In genomic region chr13:99087954-99088491, GRCh38 we compare ENCODE assay signal across 8 cellular contexts.
DNase-seq lines count a peak whose midpoint lies in the region; ATAC-seq, FAIRE-seq and TF ChIP-seq lines count a peak whose summit lies in the region.

No MANE protein-coding gene starts in this region.

- H3K36me3 ChIP-seq in OCI-LY1 (ENCODE audit: insufficient read depth, low read length): no peaks in the 10 kb centered on the region
- no peaks in the 10 kb centered on the region for H3K36me3 ChIP-seq in ascending aorta

- no peak for FAIRE-seq in RCC 7860 (lab: Jason Lieb, UNC)

- H3K9me3 ChIP-seq in OCI-LY1 (ENCODE audit: low read length) (no peaks in the 10 kb centered on the region), ascending aorta (no peaks in the 10 kb centered on the region)

- peaks cover 16% of the 10 kb centered on the region for H3K4me1 ChIP-seq in OCI-LY1 (ENCODE audit: insufficient read depth, low read length, severe bottlenecking)
- peaks cover 0 to 8% of the 10 kb centered on the region in 2 donors for H3K4me1 ChIP-seq in ascending aorta

- H3F3A ChIP-seq in OCI-LY1 (ENCODE audit: insufficient read depth, low read length): no peaks in the 10 kb centered on the region

- H3K4me2 ChIP-seq in OCI-LY1 (ENCODE audit: low read length): peak overlapping the region; percentile 74

- H3K4me3 ChIP-seq in OCI-LY1 (ENCODE audit: low read depth, low read length, poor library complexity, severe bottlenecking) (peak overlapping the region; percentile 67), ascending aorta (peak overlapping the region; percentile 75 to 93)

- peaks cover 9% of the 10 kb centered on the region; the same call in 1 of the 2 replicates for H3K27me3 ChIP-seq in OCI-LY1 (ENCODE audit: insufficient read depth, low read length)
- H3K27me3 ChIP-seq in ascending aorta: no peaks in the 10 kb centered on the region

- H3K27ac ChIP-seq in OCI-LY1 (ENCODE audit: low read depth, low read length, poor library complexity, severe bottlenecking): no peak overlapping the region
- peak overlapping the region; percentile 90 to 92 for H3K27ac ChIP-seq in ascending aorta

- peak; percentile 29 for ATAC-seq in HG03066 (IDR thresholded peaks at IDR 0.05; ENCODE audit: low read depth, unreplicated experiment)

- peak overlapping the region; percentile 94 for H3K27ac Mint-ChIP-seq in T-helper 1 cell treated with Interleukin-12 subunit alpha and Interleukin-12 subunit beta and Interleukin-4 antibody, amounts not matched to agents 30 μg/mL and 1 μg/mL, for 36 hours

- intact Hi-C loops in ascending aorta (cut with DNase I): loop anchor here (1.0 to 10.0 kb wide), 7 partner anchors 37 to 1111 kb away; partner anchors contain the start of genes CLYBL, STK24 and TM9SF2

- TF ChIP-seq CTCF in OCI-LY1 (IDR thresholded peaks at IDR 0.05; ENCODE audit: low read length) (no peak), ascending aorta (IDR thresholded peaks at IDR 0.05) (no peak)

- peaks cover 34% of the 10 kb centered on the region for H3K4me1 Mint-ChIP-seq in T-helper 1 cell treated with Interleukin-12 subunit alpha and Interleukin-12 subunit beta and Interleukin-4 antibody, amounts not matched to agents 30 μg/mL and 1 μg/mL, for 36 hours (ENCODE audit: low read depth)

- H2AFZ ChIP-seq in OCI-LY1 (ENCODE audit: low read length): peak overlapping the region; percentile 64

- no peaks in the 10 kb centered on the region for H3K9me2 ChIP-seq in OCI-LY1 (ENCODE audit: low read depth, low read length)

- DNase-seq in T-helper 1 cell (no peak), ascending aorta (ENCODE audit: low spot score in 2 of 2) (no peak), iPS-NIHi7 (ENCODE audit: extremely low spot score) (peak; percentile 30), RCC 7860 (ENCODE audit: low spot score) (no peak)
- DNase-seq in stimulated activated CD8-positive, alpha-beta memory T cell treated with anti-CD3 and anti-CD28 coated beads, Interleukin-4, amount 100 ng/mL, for 48 hours: peak; percentile 51

- H3K27me3 Mint-ChIP-seq in T-helper 1 cell treated with Interleukin-12 subunit alpha and Interleukin-12 subunit beta and Interleukin-4 antibody, amounts not matched to agents 30 μg/mL and 1 μg/mL, for 36 hours (ENCODE audit: low read depth): peaks cover 8% of the 10 kb centered on the region

- no peaks in the 10 kb centered on the region for H4K20me1 ChIP-seq in OCI-LY1 (ENCODE audit: insufficient read depth, low read length)

- H3K9me3 Mint-ChIP-seq in T-helper 1 cell treated with Interleukin-12 subunit alpha and Interleukin-12 subunit beta and Interleukin-4 antibody, amounts not matched to agents 30 μg/mL and 1 μg/mL, for 36 hours: no peaks in the 10 kb centered on the region

- H3K36me3 Mint-ChIP-seq in T-helper 1 cell treated with Interleukin-12 subunit alpha and Interleukin-12 subunit beta and Interleukin-4 antibody, amounts not matched to agents 30 μg/mL and 1 μg/mL, for 36 hours (ENCODE audit: low read depth): peaks cover 1% of the 10 kb centered on the region

- no peaks in the 10 kb centered on the region for H3K79me2 ChIP-seq in OCI-LY1 (ENCODE audit: insufficient read depth, low read length)

- peak overlapping the region; percentile 94 for H3K4me3 Mint-ChIP-seq in T-helper 1 cell treated with Interleukin-12 subunit alpha and Interleukin-12 subunit beta and Interleukin-4 antibody, amounts not matched to agents 30 μg/mL and 1 μg/mL, for 36 hours

- H3K9ac ChIP-seq in OCI-LY1 (ENCODE audit: low read length): peak overlapping the region; percentile 68

Comparison
In these comparisons a context has a peak if more than half of its experiments do, and no peak if none do; other contexts are left out.
1. DNase-seq: peak in iPS-NIHi7 (single experiment) and stimulated activated CD8-positive, alpha-beta memory T cell treated with anti-CD3 and anti-CD28 coated beads, Interleukin-4, amount 100 ng/mL, for 48 hours (single experiment); none in T-helper 1 cell (0 of 5), ascending aorta (0 of 2) and RCC 7860 (single experiment).